Comparison of ENCODE assay signal across 11 cellular contexts in genomic region chr6:150409576-150410066, GRCh38. TPM values are rescaled to one million over a fixed set of nuclear protein-coding genes. Genes with fewer than 3 reads are reported as not detected.
A peak's percentile ranks its signal among the peaks of the same experiment; 100 is the strongest.
DNase-seq lines count a peak whose midpoint lies in the region; ATAC-seq, FAIRE-seq and TF ChIP-seq lines count a peak whose summit lies in the region.
"Had no signal": no experiment of that assay in that cellular context is flagged by ENCODE, and none has a peak within 500 bp of the region (broad histone marks: within the 10 kb centered on the region; RNA-seq: fewer than 3 reads in every experiment).

No MANE protein-coding gene starts in this region.

- H3K27me3 Mint-ChIP-seq in MCF 10A (ENCODE audit: insufficient read depth, unreplicated experiment) = no peaks in the 10 kb centered on the region
- peaks cover 11% of the 10 kb centered on the region for H3K27me3 Mint-ChIP-seq in nephron (ENCODE audit: low read depth)
- H3K27me3 Mint-ChIP-seq in activated CD4-positive, alpha-beta T cell treated with anti-CD3 and anti-CD28 coated beads for 36 hours = peaks cover 37% of the 10 kb centered on the region

- POLR2A ChIA-PET in MCF 10A (lab: Yijun Ruan, JAX) = no interaction called here
- POLR2A ChIA-PET in activated CD4-positive, alpha-beta T cell treated with anti-CD3 and anti-CD28 coated beads for 36 hours (lab: Charles Lee) = no interaction called here

- TF ChIP-seq CTCF in MCF 10A (IDR thresholded peaks at IDR 0.05; ENCODE audit: unreplicated experiment) (no peak), nephron (IDR thresholded peaks at IDR 0.05; ENCODE audit: unreplicated experiment in 3 of 3) (no peak)

- no peak for FAIRE-seq in urothelium cell line (lab: Jason Lieb, UNC)
- FAIRE-seq: colon had no signal

- intact Hi-C loops in MCF 10A (cut with micrococcal nuclease) = no loop called here
- intact Hi-C loops in activated CD4-positive, alpha-beta T cell treated with anti-CD3 and anti-CD28 coated beads for 36 hours (cut with DNase I, micrococcal nuclease) = no loop called here

- no peaks in the 10 kb centered on the region for H3K36me3 Mint-ChIP-seq in MCF 10A (ENCODE audit: insufficient read depth, unreplicated experiment)
- no peaks in the 10 kb centered on the region for H3K36me3 Mint-ChIP-seq in nephron (ENCODE audit: low read depth)
- peaks cover 3% of the 10 kb centered on the region for H3K36me3 Mint-ChIP-seq in activated CD4-positive, alpha-beta T cell treated with anti-CD3 and anti-CD28 coated beads for 36 hours (ENCODE audit: low read depth)

- H3K4me1 Mint-ChIP-seq in MCF 10A (ENCODE audit: insufficient read depth, unreplicated experiment) = peaks cover 15% of the 10 kb centered on the region
- peaks cover 61% of the 10 kb centered on the region for H3K4me1 Mint-ChIP-seq in nephron
- H3K4me1 Mint-ChIP-seq in activated CD4-positive, alpha-beta T cell treated with anti-CD3 and anti-CD28 coated beads for 36 hours = no peaks in the 10 kb centered on the region
- H3K4me1 Mint-ChIP-seq: activated CD8-positive, alpha-beta memory T cell treated with anti-CD3 and anti-CD28 coated beads, Interleukin-2, amount 10 ng/mL, durations not matched to agents 7 days and 5 days had no signal

- peak; percentile 44 for DNase-seq in DMS79 (lab: John Stamatoyannopoulos, UW)
- DNase-seq in NCI-H2107 (lab: John Stamatoyannopoulos, UW) = peak; percentile 7
- peak; percentile 24 for DNase-seq in MCF 10A (ENCODE audit: unreplicated experiment)
- DNase-seq in iPS-NIHi7 (ENCODE audit: extremely low spot score) = no peak
- DNase-seq in activated CD4-positive, alpha-beta T cell treated with anti-CD3 and anti-CD28 coated beads, Interleukin-2, amount 50 U/mL, for 48 hours = no peak
- DNase-seq in urothelium cell line (ENCODE audit: low spot score) = no peak
- no peak for DNase-seq in activated CD4-positive, alpha-beta T cell treated with anti-CD3 and anti-CD28 coated beads for 36 hours
- DNase-seq: activated CD8-positive, alpha-beta memory T cell treated with anti-CD3 and anti-CD28 coated beads, Interleukin-2, amount 10 ng/mL, durations not matched to agents 7 days and 5 days; NCI-H526 had no signal

- no peak overlapping the region for H3K27ac Mint-ChIP-seq in MCF 10A (ENCODE audit: low read depth, unreplicated experiment)
- H3K27ac Mint-ChIP-seq in nephron = peak overlapping the region; percentile 38 to 85 (median 84)
- no peak overlapping the region for H3K27ac Mint-ChIP-seq in activated CD4-positive, alpha-beta T cell treated with anti-CD3 and anti-CD28 coated beads for 36 hours
- H3K27ac Mint-ChIP-seq: activated CD8-positive, alpha-beta memory T cell treated with anti-CD3 and anti-CD28 coated beads, Interleukin-2, amount 10 ng/mL, durations not matched to agents 7 days and 5 days had no signal

- BruUV-seq in MCF 10A (replicated peaks; lab: Mats Ljungman, UMichigan) = no TSS peak

- H3K4me3 Mint-ChIP-seq in MCF 10A (ENCODE audit: unreplicated experiment) (no peak overlapping the region), nephron (no peak overlapping the region)
- H3K4me3 Mint-ChIP-seq in activated CD4-positive, alpha-beta T cell treated with anti-CD3 and anti-CD28 coated beads for 36 hours = no peak overlapping the region
- H3K4me3 Mint-ChIP-seq: activated CD8-positive, alpha-beta memory T cell treated with anti-CD3 and anti-CD28 coated beads, Interleukin-2, amount 10 ng/mL, durations not matched to agents 7 days and 5 days had no signal

- no peak for ATAC-seq in activated CD4-positive, alpha-beta T cell treated with anti-CD3 and anti-CD28 coated beads for 36 hours
- ATAC-seq: activated CD8-positive, alpha-beta memory T cell treated with anti-CD3 and anti-CD28 coated beads, Interleukin-2, amount 10 ng/mL, durations not matched to agents 7 days and 5 days had no signal

- CTCF ChIA-PET in MCF 10A (lab: Yijun Ruan, JAX) = interaction anchor here (0.8 to 5.7 kb wide), 3 partner anchors 15 to 409 kb away, joined by 4 to 29 read pairs (median 8); no protein-coding TSS in a partner anchor
- CTCF ChIA-PET in activated CD4-positive, alpha-beta T cell treated with anti-CD3 and anti-CD28 coated beads for 36 hours (lab: Charles Lee) = interaction anchor here (0.7 to 1.7 kb wide), 5 partner anchors 9 to 339 kb away, joined by 3 to 4 read pairs (median 3); no protein-coding TSS in a partner anchor

- H3K9me3 Mint-ChIP-seq in MCF 10A (ENCODE audit: unreplicated experiment) (no peaks in the 10 kb centered on the region), nephron (no peaks in the 10 kb centered on the region)
- H3K9me3 Mint-ChIP-seq in activated CD4-positive, alpha-beta T cell treated with anti-CD3 and anti-CD28 coated beads for 36 hours (ENCODE audit: low read depth) = peaks cover 10% of the 10 kb centered on the region

RNA-seq across cellular contexts. Expression of gene IYD, which starts 40.8 kb away (rescaled TPM):
- total RNA-seq in MCF 10A (2022) = not detected in 2 replicates
- total RNA-seq in activated CD4-positive, alpha-beta T cell treated with anti-CD3 and anti-CD28 coated beads for 36 hours = not detected
- total RNA-seq: activated CD8-positive, alpha-beta memory T cell treated with anti-CD3 and anti-CD28 coated beads, Interleukin-2, amount 10 ng/mL, durations not matched to agents 7 days and 5 days had no signal

Comparison
In these comparisons a context has a peak if more than half of its experiments do, and no peak if none do; other contexts are left out.
1. DNase-seq: peak in DMS79 (single experiment), NCI-H2107 (single experiment) and MCF 10A (single experiment); none in iPS-NIHi7 (single experiment), activated CD4-positive, alpha-beta T cell treated with anti-CD3 and anti-CD28 coated beads, Interleukin-2, amount 50 U/mL, for 48 hours (0 of 2), urothelium cell line (single experiment) and activated CD4-positive, alpha-beta T cell treated with anti-CD3 and anti-CD28 coated beads for 36 hours (single experiment).
2. H3K27ac Mint-ChIP-seq: peak in nephron (3 of 3); none in MCF 10A (single experiment) and activated CD4-positive, alpha-beta T cell treated with anti-CD3 and anti-CD28 coated beads for 36 hours (single experiment).